ENCODE assay signal across 23 cellular contexts in genomic region chr6:82915666-82916065, GRCh38.
"Had no signal": no experiment of that assay in that cellular context is flagged by ENCODE, and none has a peak within 500 bp of the region (broad histone marks: within the 10 kb centered on the region; RNA-seq: fewer than 3 reads in every experiment).

No MANE protein-coding gene starts in this region.

- ATAC-seq: activated CD8-positive, alpha-beta T cell treated with anti-CD3 and anti-CD28 coated beads for 36 hours; body of pancreas; K562 had no signal

- DNase-seq: activated CD4-positive, alpha-beta T cell treated with anti-CD3 and anti-CD28 coated beads, Interleukin-2, amount 50 U/mL, for 1 hour; activated CD4-positive, CD25-positive, alpha-beta regulatory T cell; activated CD8-positive, alpha-beta memory T cell treated with anti-CD3 and anti-CD28 coated beads, Interleukin-2, amount 50 U/mL, for 4 hours; activated CD8-positive, alpha-beta T cell treated with anti-CD3 and anti-CD28 coated beads for 36 hours; activated effector memory CD4-positive, alpha-beta T cell treated with Interleukin-2 at 50 U/mL for 16 hours; activated naive CD4-positive, alpha-beta T cell; activated T-cell treated with anti-CD3 and anti-CD28 coated beads, Interleukin-2, amount 50 U/mL, for 1 hour; amniotic stem cell; body of pancreas; Karpas-422; MM.1S; NCI-H1105; NCI-H146; NCI-H1930; NCI-H2171; NCI-H524 treated with DMSO at 0.1 percent for 48 hours; NCI-H774; Peyer's patch; Right ventricle myocardium superior; SJCRH30; SK-N-SH; T-helper 1 cell had no signal
